ENCODE assay signal across 8 cellular contexts in the genomic region with DNA sequence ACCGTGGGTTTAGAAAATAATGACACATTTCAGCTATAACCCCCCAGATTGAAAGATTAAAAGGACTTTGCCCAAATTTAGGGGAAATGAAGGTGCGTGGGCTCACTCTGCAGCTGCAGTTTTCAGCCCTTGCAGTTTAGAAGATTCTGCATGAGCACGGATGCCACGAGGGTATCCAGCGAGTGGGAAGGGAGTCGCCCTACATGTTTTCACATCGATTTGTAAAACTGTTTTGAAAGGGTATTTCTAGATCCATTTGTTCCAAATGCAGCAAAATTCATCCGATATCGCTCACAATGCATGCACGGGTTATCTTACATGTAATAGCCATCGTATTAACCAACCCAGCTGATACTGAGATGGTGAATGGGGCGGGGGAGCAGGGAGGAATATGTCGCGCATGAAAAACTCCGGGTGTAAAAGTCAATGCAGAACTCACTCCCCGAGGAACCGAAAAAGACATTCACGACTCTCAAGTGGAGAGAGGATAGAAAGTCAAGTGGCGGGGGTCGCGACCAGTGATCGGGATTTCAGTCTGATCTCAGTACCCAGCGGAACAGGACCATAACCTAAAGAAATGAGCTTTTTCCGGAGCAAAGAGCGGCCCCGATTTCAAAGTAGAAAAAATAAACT. TPM values are rescaled to one million over a fixed set of nuclear protein-coding genes. Genes with fewer than 3 reads are reported as not detected.
A peak's percentile ranks its signal among the peaks of the same experiment; 100 is the strongest.
DNase-seq lines count a peak whose midpoint lies in the region; ATAC-seq and TF ChIP-seq lines count a peak whose summit lies in the region.

No MANE protein-coding gene starts in this region.

- DNase-seq in heart right ventricle = no peak
- DNase-seq in left cardiac atrium = no peak
- no peak for DNase-seq in iPS DF 6.9 (ENCODE audit: low read depth, low spot score)
- no peak for DNase-seq in foreskin melanocyte
- DNase-seq in substantia nigra (lab: John Stamatoyannopoulos, UW) = no peak
- no peak for DNase-seq in glomerular visceral epithelial cell (ENCODE audit: extremely low spot score)

- no peaks in the 10 kb centered on the region for H3K9me3 ChIP-seq in heart right ventricle
- no peaks in the 10 kb centered on the region for H3K9me3 ChIP-seq in iPS DF 6.9 (ENCODE audit: control insufficient read depth, insufficient read depth, low read length)

- H3K4me3 Mint-ChIP-seq in activated T-helper 17 cell treated with anti-CD3 and anti-CD28 coated beads, Interleukin-2, amount 50 U/mL, for 72 hours = peak overlapping the region; percentile 95

- H3K9me3 Mint-ChIP-seq in activated T-helper 17 cell treated with anti-CD3 and anti-CD28 coated beads, Interleukin-2, amount 50 U/mL, for 72 hours = no peaks in the 10 kb centered on the region

- ATAC-seq in heart right ventricle (no peak), left cardiac atrium (no peak)
- no peak for ATAC-seq in activated T-helper 17 cell treated with anti-CD3 and anti-CD28 coated beads, Interleukin-2, amount 50 U/mL, for 72 hours (replicated peaks)

- H3K27me3 Mint-ChIP-seq in activated T-helper 17 cell treated with anti-CD3 and anti-CD28 coated beads, Interleukin-2, amount 50 U/mL, for 72 hours = peaks cover 5% of the 10 kb centered on the region

- peak overlapping the region; percentile 98 for H3K27ac Mint-ChIP-seq in activated T-helper 17 cell treated with anti-CD3 and anti-CD28 coated beads, Interleukin-2, amount 50 U/mL, for 72 hours

- H3K36me3 Mint-ChIP-seq in activated T-helper 17 cell treated with anti-CD3 and anti-CD28 coated beads, Interleukin-2, amount 50 U/mL, for 72 hours (ENCODE audit: low read depth) = peaks cover 27% of the 10 kb centered on the region

- peak overlapping the region; percentile 47 to 98 (median 93) for H3K27ac ChIP-seq in heart right ventricle
- no peak overlapping the region for H3K27ac ChIP-seq in iPS DF 6.9 (ENCODE audit: low read length)
- H3K27ac ChIP-seq in skin epidermis = peak overlapping the region in 20 of 21 experiments; percentile 65 to 96 (median 84)
- no peak overlapping the region for H3K27ac ChIP-seq in substantia nigra (ENCODE audit: low read depth, low read length, poor library complexity, severe bottlenecking)

- H3K27me3 ChIP-seq in heart right ventricle (peaks cover 0 to 65% (median 5%) of the 10 kb centered on the region in 7 donors), iPS DF 6.9 (ENCODE audit: control insufficient read depth, insufficient read depth, low read length) (no peaks in the 10 kb centered on the region; the same call in 1 of the 2 replicates)

- 3 to 7% methylated on average over 26 of the region's 26 CpGs for WGBS in heart right ventricle, 2 donors
- WGBS in iPS DF 6.9 (ENCODE audit: insufficient coverage, insufficient read length) = no CpG with 5 or more reads among the region's 26 CpGs

- peaks cover 10% of the 10 kb centered on the region for H3K4me1 Mint-ChIP-seq in activated T-helper 17 cell treated with anti-CD3 and anti-CD28 coated beads, Interleukin-2, amount 50 U/mL, for 72 hours

- H3K4me3 ChIP-seq in heart right ventricle = peak overlapping the region; percentile 44 to 95 (median 86)
- H3K4me3 ChIP-seq in iPS DF 6.9 (ENCODE audit: low read length) = peak overlapping the region; percentile 40; the same call in 1 of the 2 replicates
- H3K4me3 ChIP-seq in skin epidermis = peak overlapping the region; percentile 26 to 76 (median 59)

- H3K36me3 ChIP-seq in heart right ventricle = no peaks in the 10 kb centered on the region
- no peaks in the 10 kb centered on the region for H3K36me3 ChIP-seq in iPS DF 6.9 (ENCODE audit: control insufficient read depth, insufficient read depth, low read length)

- TF ChIP-seq CTCF in heart right ventricle (IDR thresholded peaks at IDR 0.05) = no peak

- peaks cover 5 to 48% (median 35%) of the 10 kb centered on the region in 9 donors for H3K4me1 ChIP-seq in heart right ventricle
- no peaks in the 10 kb centered on the region; the same call in 1 of the 2 replicates for H3K4me1 ChIP-seq in iPS DF 6.9 (ENCODE audit: control insufficient read depth, insufficient read depth, low read length)

- intact Hi-C loops in heart right ventricle (cut with DNase I) = loop anchor here in 3 of 10 donors (2.0 to 10.0 kb wide), 3 partner anchors 104 to 270 kb away; no protein-coding TSS in a partner anchor
- intact Hi-C loops in left cardiac atrium (cut with DNase I) = no loop called here

RNA-seq across cellular contexts. Expression of a gene that starts 4.9 kb away (rescaled TPM):
- 100 to 1,000 TPM; 176 to 515 (median 381) TPM for total RNA-seq in heart right ventricle
- 10 to 100 TPM; 27.5 to 28.4 TPM for polyA plus RNA-seq in heart right ventricle
- 100 to 1,000 TPM; 170 to 202 TPM for total RNA-seq in left cardiac atrium
- total RNA-seq in activated T-helper 17 cell treated with anti-CD3 and anti-CD28 coated beads, Interleukin-2, amount 50 U/mL, for 72 hours = 100 to 1,000 TPM; 378 to 404 TPM

RNA-seq across cellular contexts. Expression of a gene that starts 52.3 kb away (rescaled TPM):
- total RNA-seq in heart right ventricle (10 to 100 TPM; 10.9 to 15.5 (median 13.7) TPM), left cardiac atrium (10 to 100 TPM in 1 of 2 donors, 1 to 10 TPM in 1; 9.7 to 14.0 TPM)
- polyA plus RNA-seq in heart right ventricle = 1 to 10 TPM; 3.7 to 5.4 TPM
- 10 to 100 TPM in 1 of 2 donors, 1 to 10 TPM in 1; 6.8 to 12.7 TPM for total RNA-seq in activated T-helper 17 cell treated with anti-CD3 and anti-CD28 coated beads, Interleukin-2, amount 50 U/mL, for 72 hours

Comparison
In these comparisons a context has a peak if more than half of its experiments do, and no peak if none do; other contexts are left out.
1. H3K27ac ChIP-seq: peak in heart right ventricle (10 of 10) and skin epidermis (20 of 21); none in iPS DF 6.9 (single experiment) and substantia nigra (single experiment).
2. Peak in every context shown above with its lines, with median percentiles within 50 percentile points of each other: H3K4me3 ChIP-seq.